34 cellular contexts compared by ENCODE assay signal in the genomic region with DNA sequence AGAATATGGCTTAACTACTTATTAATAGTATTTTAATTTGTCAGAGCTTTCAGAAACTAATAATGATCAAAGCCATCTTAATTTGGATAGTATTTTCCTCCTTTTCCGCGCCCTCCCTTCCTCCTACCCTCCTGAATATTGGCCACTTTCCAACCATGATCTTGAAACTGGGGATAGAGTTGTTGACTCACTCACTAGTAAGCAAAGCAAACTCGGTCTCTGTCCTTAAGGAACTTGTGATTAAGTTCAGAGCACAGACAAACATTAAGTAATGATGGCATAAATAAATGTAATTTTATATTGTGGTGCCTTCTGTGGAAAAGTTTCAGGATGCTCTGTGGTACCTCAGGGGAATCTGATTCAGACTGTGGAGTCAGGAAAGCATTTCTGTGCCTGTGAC.
DNase-seq lines count a peak whose midpoint lies in the region; ATAC-seq and TF ChIP-seq lines count a peak whose summit lies in the region.
"Had no signal": no experiment of that assay in that cellular context is flagged by ENCODE, and none has a peak within 500 bp of the region (broad histone marks: within the 10 kb centered on the region; RNA-seq: fewer than 3 reads in every experiment).

No MANE protein-coding gene starts in this region.

- H3K27ac Mint-ChIP-seq in MCF 10A (ENCODE audit: low read depth, unreplicated experiment), result no peak overlapping the region
- H3K27ac Mint-ChIP-seq: activated naive CD8-positive, alpha-beta T cell; CD4-positive, alpha-beta memory T cell; H9; immature natural killer cell; neural progenitor cell had no signal

- dilution Hi-C loops in mammary epithelial cell (cut with HindIII; ENCODE audit: low sequenced_read_pairs), result no loop called here

- H3K36me3 ChIP-seq in breast epithelium, result no peaks in the 10 kb centered on the region
- no peaks in the 10 kb centered on the region for H3K36me3 ChIP-seq in mammary epithelial cell (ENCODE audit: insufficient read depth, low read length)
- H3K36me3 ChIP-seq: neural progenitor cell, WERI-Rb-1 had no signal

- H3K4me3 ChIP-seq in breast epithelium (no peak overlapping the region), mammary epithelial cell (replicated peaks in 1 of 3; ENCODE audit: insufficient read depth in 1 of 3, low read depth in 2 of 3, low read length in 3 of 3) (no peak overlapping the region)
- H3K4me3 ChIP-seq: neural progenitor cell, PC-9, right atrium auricular region, smooth muscle cell, testis had no signal

- H3K79me2 ChIP-seq in mammary epithelial cell (ENCODE audit: insufficient read depth, low read length), result no peaks in the 10 kb centered on the region
- H3K79me2 ChIP-seq: parathyroid adenoma had no signal

- H3K4me3 Mint-ChIP-seq in MCF 10A (ENCODE audit: unreplicated experiment), result no peak overlapping the region
- H3K4me3 Mint-ChIP-seq: activated naive CD8-positive, alpha-beta T cell; CD4-positive, alpha-beta memory T cell; H9; immature natural killer cell; neural progenitor cell had no signal

- CTCF ChIA-PET in MCF 10A (lab: Yijun Ruan, JAX), result interaction anchor here (0.5 to 1.5 kb wide), 3 partner anchors 13 to 608 kb away, joined by 3 to 5 read pairs (median 3); no protein-coding TSS in a partner anchor
- CTCF ChIA-PET in mammary epithelial cell (lab: Charles Lee; ENCODE audit: low non-redundant PET), result no interaction called here

- no peak overlapping the region for H3K4me2 ChIP-seq in mammary epithelial cell (ENCODE audit: insufficient read depth, low read depth, low read length)
- H3K4me2 ChIP-seq: neural progenitor cell, PC-9, smooth muscle cell had no signal

- H3K4me1 Mint-ChIP-seq in MCF 10A (ENCODE audit: insufficient read depth, unreplicated experiment), result peaks cover 5% of the 10 kb centered on the region
- H3K4me1 Mint-ChIP-seq: CD4-positive, alpha-beta memory T cell; H9; immature natural killer cell; neural progenitor cell had no signal

- no peaks in the 10 kb centered on the region for H3K9me3 Mint-ChIP-seq in MCF 10A (ENCODE audit: unreplicated experiment)
- H3K9me3 Mint-ChIP-seq: CD4-positive, alpha-beta memory T cell; H9; neural progenitor cell had no signal

- peak; percentile 57 for ATAC-seq in foreskin keratinocyte
- no peak for ATAC-seq in GM18867 (IDR thresholded peaks at IDR 0.05; ENCODE audit: unreplicated experiment)
- no peak for ATAC-seq in HG02840 (IDR thresholded peaks at IDR 0.05; ENCODE audit: low FRiP score, unreplicated experiment)
- ATAC-seq: Right ventricle myocardium inferior; stimulated activated naive CD8-positive, alpha-beta T cell treated with anti-CD3 and anti-CD28 coated beads, Interleukin-15, Interleukin-2, amounts not matched to agents 100 U/mL and 50 U/mL, for 24 hours had no signal

- no peak for TF ChIP-seq CTCF in MCF 10A (IDR thresholded peaks at IDR 0.05; ENCODE audit: unreplicated experiment)
- TF ChIP-seq CTCF in breast epithelium (IDR thresholded peaks at IDR 0.05), result no peak
- no peak for TF ChIP-seq CTCF in mammary epithelial cell (conservative IDR thresholded peaks at IDR 0.05 in 1 of 2, IDR thresholded peaks at IDR 0.05 in 1 of 2; ENCODE audit: extremely low read depth in 1 of 2, insufficient read depth in 1 of 2, low read depth in 1 of 2, low read length in 2 of 2)
- TF ChIP-seq CTCF in foreskin keratinocyte (conservative IDR thresholded peaks at IDR 0.05), result no peak

- in situ Hi-C loops in mammary epithelial cell (cut with MboI; ENCODE audit: low sequenced_read_pairs in 2 of 2), result loop anchor here (25.0 kb wide), 3 partner anchors 288 to 612 kb away; no protein-coding TSS in a partner anchor

- POLR2A ChIA-PET in MCF 10A (lab: Yijun Ruan, JAX), result no interaction called here

- 67% methylated on average over 3 of the region's 3 CpGs for WGBS in mammary epithelial cell (ENCODE audit: low coverage, missing lambda C conversion rate)

- H3K27ac ChIP-seq in breast epithelium, result no peak overlapping the region
- no peak overlapping the region for H3K27ac ChIP-seq in mammary epithelial cell (ENCODE audit: insufficient read depth, low read depth, low read length)
- H3K27ac ChIP-seq in foreskin keratinocyte, result no peak overlapping the region
- H3K27ac ChIP-seq: epithelial cell of prostate, HL-60, neural progenitor cell, parathyroid adenoma, PC-9, right atrium auricular region, testis, WERI-Rb-1 had no signal

- no peaks in the 10 kb centered on the region for H4K20me1 ChIP-seq in mammary epithelial cell (ENCODE audit: insufficient read depth, low read length)

- H2AFZ ChIP-seq in mammary epithelial cell (ENCODE audit: low read depth, low read length), result no peak overlapping the region
- H2AFZ ChIP-seq: neural progenitor cell, parathyroid adenoma, PC-9 had no signal

- H3K9me3 ChIP-seq in breast epithelium (no peaks in the 10 kb centered on the region), mammary epithelial cell (replicated peaks; ENCODE audit: insufficient read depth, low read length) (no peaks in the 10 kb centered on the region)
- H3K9me3 ChIP-seq: right atrium auricular region, testis had no signal

- peaks cover 9% of the 10 kb centered on the region for H3K36me3 Mint-ChIP-seq in MCF 10A (ENCODE audit: insufficient read depth, unreplicated experiment)
- H3K36me3 Mint-ChIP-seq: activated naive CD8-positive, alpha-beta T cell; CD4-positive, alpha-beta memory T cell; immature natural killer cell; neural progenitor cell had no signal

- no peak overlapping the region for H3K9ac ChIP-seq in mammary epithelial cell (ENCODE audit: insufficient read depth, low read length)
- H3K9ac ChIP-seq: neural progenitor cell, parathyroid adenoma had no signal

- BruUV-seq in MCF 10A (replicated peaks; lab: Mats Ljungman, UMichigan) (no TSS peak), mammary epithelial cell (replicated peaks; lab: Mats Ljungman, UMichigan) (no TSS peak)

- DNase-seq in MCF 10A (ENCODE audit: unreplicated experiment), result peak; percentile 66
- DNase-seq in breast epithelium (ENCODE audit: low spot score in 2 of 2), result no peak
- peak; percentile 35 for DNase-seq in mammary epithelial cell
- DNase-seq in foreskin keratinocyte, result no peak
- no peak for DNase-seq in SIG-M5 (lab: John Stamatoyannopoulos, UW)
- no peak for DNase-seq in KG1 (lab: John Stamatoyannopoulos, UW)
- DNase-seq: activated CD4-positive, alpha-beta T cell treated with anti-CD3 and anti-CD28 coated beads for 48 hours; activated effector memory CD4-positive, alpha-beta T cell treated with Interleukin-2 at 50 U/mL for 16 hours; activated T-cell treated with anti-CD3 and anti-CD28 coated beads, Interleukin-2, amount 50 U/mL, for 1 hour; anterior cingulate cortex; CD4-positive, alpha-beta memory T cell; H9; hypothalamus; immature natural killer cell; Karpas-422; mesendoderm; NCI-H1417 treated with DMSO at 0.1 percent for 48 hours; NCI-H2029 treated with DMSO at 0.1 percent for 48 hours; NCI-H2227 treated with DMSO at 0.1 percent for 48 hours; NCI-H526 treated with DMSO at 0.1 percent for 48 hours; PC-9; stimulated activated naive CD8-positive, alpha-beta T cell treated with anti-CD3 and anti-CD28 coated beads, Interleukin-15, Interleukin-2, amounts not matched to agents 100 U/mL and 50 U/mL, for 24 hours; testis; WERI-Rb-1 had no signal

- H3K27me3 ChIP-seq in breast epithelium, result no peaks in the 10 kb centered on the region
- no peaks in the 10 kb centered on the region for H3K27me3 ChIP-seq in mammary epithelial cell (ENCODE audit: insufficient read depth, low read length)
- H3K27me3 ChIP-seq in foreskin keratinocyte, result no peaks in the 10 kb centered on the region
- H3K27me3 ChIP-seq: neural progenitor cell, right atrium auricular region, testis had no signal

- intact Hi-C loops in MCF 10A (cut with micrococcal nuclease), result no loop called here
- intact Hi-C loops in breast epithelium (cut with DNase I; ENCODE audit: low total_unique reads), result no loop called here
- intact Hi-C loops in mammary epithelial cell (cut with micrococcal nuclease), result no loop called here

- no peak for TF ChIP-seq POLR2A in breast epithelium (IDR thresholded peaks at IDR 0.05)

- no peaks in the 10 kb centered on the region for H3K4me1 ChIP-seq in breast epithelium
- no peaks in the 10 kb centered on the region for H3K4me1 ChIP-seq in mammary epithelial cell (ENCODE audit: insufficient read depth, low read length)
- H3K4me1 ChIP-seq in foreskin keratinocyte, result no peaks in the 10 kb centered on the region
- H3K4me1 ChIP-seq: neural progenitor cell, parathyroid adenoma, right atrium auricular region, testis had no signal

- H3K27me3 Mint-ChIP-seq in MCF 10A (ENCODE audit: insufficient read depth, unreplicated experiment), result no peaks in the 10 kb centered on the region

Comparison
In these comparisons a context has a peak if more than half of its experiments do, and no peak if none do; other contexts are left out.
1. DNase-seq: peak in MCF 10A (single experiment) and mammary epithelial cell (single experiment); none in breast epithelium (0 of 2), foreskin keratinocyte (0 of 2), SIG-M5 (single experiment) and KG1 (single experiment).